8 cellular contexts compared by ENCODE assay signal in genomic region chr19:1026189-1027019, GRCh38. TPM values are rescaled to one million over a fixed set of nuclear protein-coding genes. Genes with fewer than 3 reads are reported as not detected.
DNase-seq lines count a peak whose midpoint lies in the region; ATAC-seq lines count a peak whose summit lies in the region.

TSS of gene CNN2 (plus strand) at chr19:1026608. CDS start at chr19:1026662, 54 bp downstream.

- H3K23ac ChIP-seq in mesenchymal stem cell (ENCODE audit: low read length in 2 of 2), result peak within 1 kb of the TSS; percentile 93 to 99

- peak within 1 kb of the TSS; percentile 95 to 97 for H3K14ac ChIP-seq in mesenchymal stem cell (ENCODE audit: low read length in 2 of 2)

- no peaks in the 10 kb centered on the region for H3K9me3 Mint-ChIP-seq in activated CD8-positive, alpha-beta T cell treated with anti-CD3 and anti-CD28 coated beads, Interleukin-2, amount 10 ng/mL, durations not matched to agents 7 days and 5 days (ENCODE audit: insufficient read depth)
- no peaks in the 10 kb centered on the region for H3K9me3 Mint-ChIP-seq in effector memory CD8-positive, alpha-beta T cell

- no peaks in the 10 kb centered on the region for H3K9me3 ChIP-seq in mesenchymal stem cell (ENCODE audit: control insufficient read depth, low read length)

- H3K9ac ChIP-seq in mesenchymal stem cell (ENCODE audit: low read length), result peak within 1 kb of the TSS; percentile 97

- POLR2A ChIA-PET in activated CD8-positive, alpha-beta T cell treated with anti-CD3 and anti-CD28 coated beads, Interleukin-2, amount 10 ng/mL, durations not matched to agents 7 days and 5 days (lab: Charles Lee), result interaction anchor here (0.6 to 3.9 kb wide), 10 partner anchors 9 to 242 kb away, joined by 3 to 33 read pairs (median 4); partner anchors contain the start of genes ABCA7, ARHGAP45 and CIRBP

- H2AK5ac ChIP-seq in mesenchymal stem cell (ENCODE audit: low read length, severe bottlenecking), result peak within 1 kb of the TSS; percentile 100

- H3K4me1 ChIP-seq in mesenchymal stem cell (ENCODE audit: control insufficient read depth, insufficient read depth, low read depth, low read length), result peaks cover 19% of the 10 kb centered on the region

- H3K4me3 Mint-ChIP-seq in activated CD8-positive, alpha-beta T cell treated with anti-CD3 and anti-CD28 coated beads, Interleukin-2, amount 10 ng/mL, durations not matched to agents 7 days and 5 days, result peak within 1 kb of the TSS; percentile 98
- H3K4me3 Mint-ChIP-seq in effector memory CD8-positive, alpha-beta T cell, result peak within 1 kb of the TSS; percentile 97 to 99

- H3K36me3 ChIP-seq in H7 (replicated peaks; ENCODE audit: control insufficient read depth, insufficient read depth, low read length), result peaks cover 1% of the 10 kb centered on the region; the same call in 1 of the 2 replicates
- peaks cover 10 to 23% of the 10 kb centered on the region in 2 experiments for H3K36me3 ChIP-seq in mesenchymal stem cell (ENCODE audit: control insufficient read depth in 1 of 2, insufficient read depth in 2 of 2, low read depth in 1 of 2, low read length in 2 of 2)

- H3K27me3 Mint-ChIP-seq in activated CD8-positive, alpha-beta T cell treated with anti-CD3 and anti-CD28 coated beads, Interleukin-2, amount 10 ng/mL, durations not matched to agents 7 days and 5 days (ENCODE audit: low read depth), result no peaks in the 10 kb centered on the region
- H3K27me3 Mint-ChIP-seq in effector memory CD8-positive, alpha-beta T cell, result no peaks in the 10 kb centered on the region

- no peaks in the 10 kb centered on the region for H3K27me3 ChIP-seq in H7 (ENCODE audit: control insufficient read depth, insufficient read depth, low read length)
- H3K27me3 ChIP-seq in mesenchymal stem cell (ENCODE audit: control insufficient read depth in 1 of 2, insufficient read depth in 1 of 2, low read length in 2 of 2), result no peaks in the 10 kb centered on the region

- peak within 1 kb of the TSS; percentile 96 to 97 for H3K18ac ChIP-seq in mesenchymal stem cell (ENCODE audit: low read depth in 1 of 2, low read length in 2 of 2)

- H3K4ac ChIP-seq in mesenchymal stem cell (ENCODE audit: low read depth in 1 of 2, low read length in 2 of 2), result peak within 1 kb of the TSS; percentile 97 to 99

- H3K36me3 Mint-ChIP-seq in activated CD8-positive, alpha-beta T cell treated with anti-CD3 and anti-CD28 coated beads, Interleukin-2, amount 10 ng/mL, durations not matched to agents 7 days and 5 days (ENCODE audit: low read depth), result peaks cover 30% of the 10 kb centered on the region
- H3K36me3 Mint-ChIP-seq in effector memory CD8-positive, alpha-beta T cell (ENCODE audit: insufficient read depth), result peaks cover 55% of the 10 kb centered on the region

- peak within 1 kb of the TSS; percentile 93 for H2BK120ac ChIP-seq in mesenchymal stem cell (ENCODE audit: low read depth, low read length)

- H4K91ac ChIP-seq in mesenchymal stem cell (ENCODE audit: low read length), result peak within 1 kb of the TSS; percentile 98

- peak within 1 kb of the TSS; percentile 98 for H2BK15ac ChIP-seq in mesenchymal stem cell (ENCODE audit: low read depth, poor library complexity, severe bottlenecking)

- H3K4me2 ChIP-seq in mesenchymal stem cell (ENCODE audit: low read length, poor library complexity, severe bottlenecking), result peak within 1 kb of the TSS; percentile 89

- DNase-seq in DMS53 treated with DMSO at 0.1 percent for 48 hours (lab: John Stamatoyannopoulos, UW; ENCODE audit: unreplicated experiment), result peak; percentile 51
- peak; percentile 99 for DNase-seq in H7
- peak; percentile 5 for DNase-seq in NCI-H2227 treated with DMSO at 0.1 percent for 48 hours (lab: John Stamatoyannopoulos, UW)
- DNase-seq in activated CD8-positive, alpha-beta T cell treated with anti-CD3 and anti-CD28 coated beads, Interleukin-2, amount 10 ng/mL, durations not matched to agents 7 days and 5 days, result peak; percentile 74
- peak in 1 of 3 experiments; percentile 48 for DNase-seq in effector memory CD8-positive, alpha-beta T cell
- peak; percentile 81 for DNase-seq in mesenchymal stem cell
- DNase-seq in stimulated activated naive CD4-positive, alpha-beta T cell treated with Interleukin-2 at 50 U/mL for 16 hours (lab: John Stamatoyannopoulos, UW), result peak; percentile 53
- DNase-seq in GF-D8 (lab: John Stamatoyannopoulos, UW), result no peak

- H3K27ac ChIP-seq in mesenchymal stem cell (ENCODE audit: low read length, poor library complexity, severe bottlenecking), result peak within 1 kb of the TSS; percentile 100

- H3K4me3 ChIP-seq in H7 (ENCODE audit: insufficient read depth, low read depth, low read length) (peak within 1 kb of the TSS; percentile 94), mesenchymal stem cell (ENCODE audit: insufficient read depth in 1 of 2, low read depth in 1 of 2, low read length in 2 of 2) (peak within 1 kb of the TSS; percentile 94 to 97)

- H3K4me1 Mint-ChIP-seq in activated CD8-positive, alpha-beta T cell treated with anti-CD3 and anti-CD28 coated beads, Interleukin-2, amount 10 ng/mL, durations not matched to agents 7 days and 5 days (ENCODE audit: low read depth), result peaks cover 30% of the 10 kb centered on the region
- peaks cover 18 to 21% of the 10 kb centered on the region in 2 donors for H3K4me1 Mint-ChIP-seq in effector memory CD8-positive, alpha-beta T cell (ENCODE audit: low read depth in 2 of 2)

- H2BK12ac ChIP-seq in mesenchymal stem cell (ENCODE audit: low read length in 2 of 2), result peak within 1 kb of the TSS; percentile 72 to 90

- H4K8ac ChIP-seq in mesenchymal stem cell (ENCODE audit: low read length), result peak within 1 kb of the TSS; percentile 93

- no peaks in the 10 kb centered on the region for H3K79me1 ChIP-seq in mesenchymal stem cell (replicated peaks; ENCODE audit: low read length, poor library complexity, severe bottlenecking)

- WGBS in mesenchymal stem cell, result under 1% methylated on average over 72 of the region's 72 CpGs

- peak; percentile 72 for ATAC-seq in activated CD8-positive, alpha-beta T cell treated with anti-CD3 and anti-CD28 coated beads, Interleukin-2, amount 10 ng/mL, durations not matched to agents 7 days and 5 days
- peak; percentile 10 for ATAC-seq in effector memory CD8-positive, alpha-beta T cell (replicated peaks)

- H2AFZ ChIP-seq in mesenchymal stem cell (ENCODE audit: low read depth, low read length), result peak within 1 kb of the TSS; percentile 0

- peak within 1 kb of the TSS; percentile 100 for H2BK5ac ChIP-seq in mesenchymal stem cell (ENCODE audit: low read depth, low read length, poor library complexity, severe bottlenecking)

- peak within 1 kb of the TSS; percentile 89 for H3K27ac Mint-ChIP-seq in activated CD8-positive, alpha-beta T cell treated with anti-CD3 and anti-CD28 coated beads, Interleukin-2, amount 10 ng/mL, durations not matched to agents 7 days and 5 days
- peak within 1 kb of the TSS; percentile 91 to 94 for H3K27ac Mint-ChIP-seq in effector memory CD8-positive, alpha-beta T cell

- CTCF ChIA-PET in activated CD8-positive, alpha-beta T cell treated with anti-CD3 and anti-CD28 coated beads, Interleukin-2, amount 10 ng/mL, durations not matched to agents 7 days and 5 days (lab: Charles Lee), result interaction anchor here (1.0 to 2.1 kb wide), 6 partner anchors 11 to 218 kb away, joined by 3 to 8 read pairs (median 3); partner anchors contain the start of genes ABCA7 and ARHGAP45

RNA-seq across cellular contexts. Expression of gene CNN2, which starts in this region (rescaled TPM):
- total RNA-seq in H7 (2014; rRNA removed; shearing (Covaris generic)), result 440 and 495 TPM in 2 replicates
- 100 to 1,000 TPM; 417 to 455 TPM for total RNA-seq in activated CD8-positive, alpha-beta T cell treated with anti-CD3 and anti-CD28 coated beads, Interleukin-2, amount 10 ng/mL, durations not matched to agents 7 days and 5 days
- polyA plus RNA-seq in mesenchymal stem cell (2013, experiment 1 of 2), result 374 TPM
- polyA plus RNA-seq in mesenchymal stem cell (2013, experiment 2 of 2), result 362 TPM
